In the genomic region with DNA sequence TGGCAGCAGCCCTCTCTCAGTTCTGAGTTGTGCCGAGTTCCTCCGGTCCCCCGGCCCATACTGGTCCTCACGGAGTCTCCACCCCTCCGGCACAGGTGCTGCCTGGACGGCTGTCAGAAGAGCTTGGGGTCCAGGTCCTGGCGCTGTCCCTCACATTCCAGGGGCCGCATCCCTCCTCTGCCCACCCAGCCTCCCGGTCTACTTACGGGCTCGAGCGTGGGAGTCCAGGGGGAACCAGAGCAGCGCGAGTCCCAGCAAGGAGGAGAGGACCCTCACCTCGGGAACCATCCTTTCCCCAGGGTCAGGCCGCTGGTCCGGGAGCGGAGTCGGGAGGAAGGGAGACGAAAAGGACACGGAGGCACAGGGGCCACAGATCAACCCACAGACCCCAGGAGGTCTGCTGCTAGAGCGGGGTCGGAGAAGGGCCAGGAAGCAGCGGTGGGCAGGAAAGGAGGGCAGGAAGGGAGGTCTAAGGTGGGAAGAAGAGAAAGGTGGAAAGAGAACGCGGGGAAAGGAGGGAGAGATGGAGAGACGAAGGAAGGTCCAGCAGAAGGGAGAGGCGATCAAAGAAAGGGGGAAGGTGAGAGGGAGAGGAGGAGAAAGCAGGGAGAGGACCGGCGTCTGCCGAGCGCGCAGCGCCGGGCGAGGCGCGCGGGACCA, we compare ENCODE assay signal across 13 cellular contexts. TPM values are rescaled to one million over a fixed set of nuclear protein-coding genes. Genes with fewer than 3 reads are reported as not detected.
A peak's percentile ranks its signal among the peaks of the same experiment; 100 is the strongest.
DNase-seq lines count a peak whose midpoint lies in the region; ATAC-seq and TF ChIP-seq lines count a peak whose summit lies in the region.
"Had no signal": no experiment of that assay in that cellular context is flagged by ENCODE, and none has a peak within 500 bp of the region (broad histone marks: within the 10 kb centered on the region; RNA-seq: fewer than 3 reads in every experiment).

No MANE protein-coding gene starts in this region.

- CTCF ChIA-PET in PC-3 (lab: Charles Lee): no interaction called here

- H3K27me3 ChIP-seq in BLaER1 (peaks cover 51% of the 10 kb centered on the region), PC-3 (ENCODE audit: low read length) (peaks cover 54% of the 10 kb centered on the region)
- H3K27me3 ChIP-seq: MG63 had no signal

- H3K9me3 ChIP-seq in BLaER1 (peaks cover 19% of the 10 kb centered on the region), PC-3 (ENCODE audit: low read length) (no peaks in the 10 kb centered on the region)
- H3K9me3 ChIP-seq: MG63 had no signal

- peaks cover 9% of the 10 kb centered on the region for H3K36me3 Mint-ChIP-seq in glutamatergic neuron (ENCODE audit: unreplicated experiment)
- H3K36me3 Mint-ChIP-seq in progenitor cell of endocrine pancreas (ENCODE audit: insufficient read depth): no peaks in the 10 kb centered on the region

- no peaks in the 10 kb centered on the region; the same call in 1 of the 2 replicates for H4K20me1 ChIP-seq in BLaER1
- H4K20me1 ChIP-seq in PC-3 (ENCODE audit: low read length): no peaks in the 10 kb centered on the region

- H3K27ac ChIP-seq in BLaER1 (no peak overlapping the region), PC-3 (ENCODE audit: low read length) (no peak overlapping the region)
- H3K27ac ChIP-seq: VCaP had no signal

- H3K9ac ChIP-seq in BLaER1 (no peak overlapping the region), PC-3 (ENCODE audit: low read length) (no peak overlapping the region)

- H3K27ac Mint-ChIP-seq in glutamatergic neuron (ENCODE audit: unreplicated experiment) (no peak overlapping the region), progenitor cell of endocrine pancreas (peak overlapping the region; percentile 29)
- H3K27ac Mint-ChIP-seq: stimulated activated naive CD8-positive, alpha-beta T cell treated with anti-CD3 and anti-CD28 coated beads, Interleukin-15, Interleukin-2, amounts not matched to agents 100 ng/mL and 50 ng/mL, for 24 hours had no signal

- ATAC-seq in PC-3 (no peak), GM19023 (IDR thresholded peaks at IDR 0.05; ENCODE audit: unreplicated experiment) (no peak), left colon (no peak)

- H3K36me3 ChIP-seq in BLaER1: no peaks in the 10 kb centered on the region
- no peaks in the 10 kb centered on the region for H3K36me3 ChIP-seq in PC-3 (ENCODE audit: low read depth, low read length)
- H3K36me3 ChIP-seq: MG63 had no signal

- H3K9me2 ChIP-seq in PC-3 (replicated peaks; ENCODE audit: low read length): no peaks in the 10 kb centered on the region

- no peaks in the 10 kb centered on the region for H3F3A ChIP-seq in PC-3 (ENCODE audit: low read length, unreplicated experiment)

- DNase-seq in PC-3: no peak
- no peak for DNase-seq in glutamatergic neuron
- no peak for DNase-seq in progenitor cell of endocrine pancreas (ENCODE audit: low spot score, unreplicated experiment)
- DNase-seq in stimulated activated CD4-positive, alpha-beta T cell treated with anti-CD3 and anti-CD28 coated beads, Interleukin-12 subunit alpha, Interleukin-12 subunit beta, amount 100 ng/mL, for 4 hours: no peak
- DNase-seq in stimulated activated naive CD4-positive, alpha-beta T cell treated with Interleukin-2 at 50 U/mL for 16 hours (lab: John Stamatoyannopoulos, UW): no peak
- no peak for DNase-seq in left colon
- DNase-seq: NCI-H446 treated with DMSO at 0.1 percent for 48 hours, SHP77 treated with DMSO at 0.1 percent for 48 hours had no signal

- H3K4me2 ChIP-seq in BLaER1 (no peak overlapping the region), PC-3 (ENCODE audit: low read length) (peak overlapping the region; percentile 23; the same call in 1 of the 2 replicates)

- no peaks in the 10 kb centered on the region for H3K4me1 Mint-ChIP-seq in glutamatergic neuron (ENCODE audit: low read depth, unreplicated experiment)
- H3K4me1 Mint-ChIP-seq in progenitor cell of endocrine pancreas (ENCODE audit: low read depth): peaks cover 21% of the 10 kb centered on the region

- no TSS peak for BruUV-seq in PC-3 (replicated peaks; lab: Mats Ljungman, UMichigan)

- intact Hi-C loops in PC-3 (cut with micrococcal nuclease): no loop called here
- intact Hi-C loops in left colon (cut with DNase I, micrococcal nuclease): no loop called here

- no peak for TF ChIP-seq CTCF in PC-3 (conservative IDR thresholded peaks at IDR 0.05; ENCODE audit: low read depth, low read length)
- no peak for TF ChIP-seq CTCF in glutamatergic neuron (IDR thresholded peaks at IDR 0.05; ENCODE audit: partially characterized antibody, unreplicated experiment)
- TF ChIP-seq CTCF in progenitor cell of endocrine pancreas (IDR thresholded peaks at IDR 0.05; ENCODE audit: unreplicated experiment): no peak

- H3K4me3 Mint-ChIP-seq in glutamatergic neuron (ENCODE audit: unreplicated experiment) (peak overlapping the region; percentile 90), progenitor cell of endocrine pancreas (ENCODE audit: low read depth) (peak overlapping the region; percentile 70)
- H3K4me3 Mint-ChIP-seq: stimulated activated naive CD8-positive, alpha-beta T cell treated with anti-CD3 and anti-CD28 coated beads, Interleukin-15, Interleukin-2, amounts not matched to agents 100 ng/mL and 50 ng/mL, for 24 hours had no signal

- H3K27me3 Mint-ChIP-seq in glutamatergic neuron (ENCODE audit: unreplicated experiment) (peaks cover 21% of the 10 kb centered on the region), progenitor cell of endocrine pancreas (peaks cover 66% of the 10 kb centered on the region)

- 0 out of 2 replicates have a peak overlapping the region, but pooled peaks have one; percentile 19 for H3K4me3 ChIP-seq in BLaER1
- no peak overlapping the region for H3K4me3 ChIP-seq in PC-3 (ENCODE audit: low read length)

- POLR2A ChIA-PET in PC-3 (lab: Charles Lee; ENCODE audit: unreplicated experiment): no interaction called here

- H2AFZ ChIP-seq in PC-3 (ENCODE audit: low read length): no peak overlapping the region

- H3K9me3 Mint-ChIP-seq in glutamatergic neuron (ENCODE audit: unreplicated experiment) (peaks cover 4% of the 10 kb centered on the region), progenitor cell of endocrine pancreas (ENCODE audit: low read depth) (peaks cover 3% of the 10 kb centered on the region)
- H3K9me3 Mint-ChIP-seq: stimulated activated naive CD8-positive, alpha-beta T cell treated with anti-CD3 and anti-CD28 coated beads, Interleukin-15, Interleukin-2, amounts not matched to agents 100 ng/mL and 50 ng/mL, for 24 hours had no signal

- no peaks in the 10 kb centered on the region for H3K79me2 ChIP-seq in PC-3 (ENCODE audit: low read length)

- no peaks in the 10 kb centered on the region for H3K4me1 ChIP-seq in BLaER1
- no peaks in the 10 kb centered on the region for H3K4me1 ChIP-seq in PC-3 (ENCODE audit: insufficient read depth, low read length)

RNA-seq across cellular contexts. Expression of a gene that starts 0.5 kb away (rescaled TPM):
- total RNA-seq in PC-3 (2014; rRNA removed) (not detected in 2 replicates), glutamatergic neuron (ENCODE audit: unreplicated experiment) (not detected), progenitor cell of endocrine pancreas (1.3 and 2.5 TPM in 2 replicates), left colon (1 to 10 TPM in 1 of 2 donors, not detected in 1; 4.6 TPM)

RNA-seq across cellular contexts. Expression of a gene that starts 17.9 kb away (rescaled TPM):
- total RNA-seq in PC-3 (2014; rRNA removed) (20.4 and 20.8 TPM in 2 replicates), glutamatergic neuron (ENCODE audit: unreplicated experiment) (7.1 TPM), progenitor cell of endocrine pancreas (23.5 and 24.0 TPM in 2 replicates), left colon (10 to 100 TPM; 11.2 to 12.6 TPM)
